19 cellular contexts compared by ENCODE assay signal in the genomic region with DNA sequence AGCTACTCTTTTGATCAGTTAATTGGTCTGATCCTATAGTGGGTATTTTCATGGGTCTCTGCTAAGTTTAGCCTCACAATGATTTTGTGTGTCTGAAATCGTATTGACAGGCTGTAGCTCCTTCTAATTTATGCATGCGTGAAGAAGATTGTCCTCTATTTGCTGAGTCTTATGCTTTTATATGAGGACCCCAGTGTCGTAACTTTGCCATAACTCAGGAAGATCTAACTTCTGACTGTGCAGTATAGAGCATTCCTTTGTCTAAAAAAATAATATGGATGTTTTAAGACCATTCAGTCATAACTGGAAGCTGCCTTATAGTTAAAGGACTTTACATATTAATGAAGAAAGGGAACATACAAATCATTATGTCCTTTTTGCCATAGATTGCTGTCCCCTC.
DNase-seq lines count a peak whose midpoint lies in the region; TF ChIP-seq lines count a peak whose summit lies in the region.
"Had no signal": no experiment of that assay in that cellular context is flagged by ENCODE, and none has a peak within 500 bp of the region (broad histone marks: within the 10 kb centered on the region; RNA-seq: fewer than 3 reads in every experiment).

No MANE protein-coding gene starts in this region.

- no peaks in the 10 kb centered on the region for H3K36me3 Mint-ChIP-seq in activated CD4-positive, alpha-beta T cell treated with anti-CD3 and anti-CD28 coated beads, Interleukin-2, amount 10 ng/mL, durations not matched to agents 24 days and 14 days (ENCODE audit: low read depth)

- no peaks in the 10 kb centered on the region for H3K27me3 Mint-ChIP-seq in activated CD4-positive, alpha-beta T cell treated with anti-CD3 and anti-CD28 coated beads, Interleukin-2, amount 10 ng/mL, durations not matched to agents 24 days and 14 days

- no peak for TF ChIP-seq CTCF in fibroblast of the aortic adventitia (IDR thresholded peaks at IDR 0.05; ENCODE audit: insufficient read depth, low read length)

- H3K4me3 Mint-ChIP-seq in activated CD4-positive, alpha-beta T cell treated with anti-CD3 and anti-CD28 coated beads, Interleukin-2, amount 10 ng/mL, durations not matched to agents 24 days and 14 days = no peak overlapping the region

- H3K9me3 Mint-ChIP-seq in activated CD4-positive, alpha-beta T cell treated with anti-CD3 and anti-CD28 coated beads, Interleukin-2, amount 10 ng/mL, durations not matched to agents 24 days and 14 days = no peaks in the 10 kb centered on the region

- DNase-seq in EL = peak; percentile 37
- DNase-seq in SK-N-MC (ENCODE audit: low read depth, low spot score) = peak; percentile 20
- peak; percentile 8 for DNase-seq in fibroblast of the aortic adventitia (ENCODE audit: low read depth)
- peak; percentile 20 for DNase-seq in skeletal muscle cell (ENCODE audit: low read depth)
- DNase-seq in NCI-H526 treated with DMSO at 0.1 percent for 48 hours (lab: John Stamatoyannopoulos, UW) = no peak
- DNase-seq in activated CD4-positive, alpha-beta T cell treated with anti-CD3 and anti-CD28 coated beads, Interleukin-2, amount 10 ng/mL, durations not matched to agents 24 days and 14 days = no peak
- no peak for DNase-seq in NCI-H446 treated with DMSO at 0.1 percent for 48 hours (lab: John Stamatoyannopoulos, UW)
- DNase-seq: BE2C; GM23248; KBM-7; NCI-H1092 treated with DMSO at 0.1 percent for 48 hours; NCI-H1436 treated with DMSO at 0.1 percent for 48 hours; NCI-H1930; NCI-H748 treated with DMSO at 0.1 percent for 48 hours; NK-92 treated with Interleukin-12 subunit alpha and Interleukin-12 subunit beta, amount 100 ng/mL, for 24 hours; Peyer's patch; SW 1271 had no signal

- intact Hi-C loops in activated CD4-positive, alpha-beta T cell treated with anti-CD3 and anti-CD28 coated beads, Interleukin-2, amount 10 ng/mL, durations not matched to agents 24 days and 14 days (cut with micrococcal nuclease) = no loop called here

- H3K9ac ChIP-seq in SK-N-MC (ENCODE audit: insufficient read length) = no peak overlapping the region

- H3K36me3 ChIP-seq in SK-N-MC (ENCODE audit: insufficient read depth, low read length) = peaks cover 7% of the 10 kb centered on the region; the same call in 1 of the 2 replicates
- H3K36me3 ChIP-seq: BE2C, HAP-1, Peyer's patch had no signal

- H3K4me3 ChIP-seq in SK-N-MC (no peak overlapping the region), fibroblast of the aortic adventitia (ENCODE audit: low read depth, low read length) (no peak overlapping the region), skeletal muscle cell (ENCODE audit: low read depth, low read length) (no peak overlapping the region)
- H3K4me3 ChIP-seq: GM23248, HAP-1, Peyer's patch had no signal

- H3K9me3 ChIP-seq in SK-N-MC (ENCODE audit: low read depth, low read length) = no peaks in the 10 kb centered on the region
- H3K9me3 ChIP-seq: BE2C, HAP-1, Peyer's patch had no signal

- peaks cover 7% of the 10 kb centered on the region for H3K4me1 Mint-ChIP-seq in activated CD4-positive, alpha-beta T cell treated with anti-CD3 and anti-CD28 coated beads, Interleukin-2, amount 10 ng/mL, durations not matched to agents 24 days and 14 days

- H3K27ac ChIP-seq in SK-N-MC = peak overlapping the region; percentile 36; the same call in 1 of the 2 replicates
- H3K27ac ChIP-seq: HL-60, Peyer's patch had no signal

- no peak overlapping the region for H3K27ac Mint-ChIP-seq in activated CD4-positive, alpha-beta T cell treated with anti-CD3 and anti-CD28 coated beads, Interleukin-2, amount 10 ng/mL, durations not matched to agents 24 days and 14 days

Comparison
In these comparisons a context has a peak if more than half of its experiments do, and no peak if none do; other contexts are left out.
1. DNase-seq: peak in EL (single experiment), SK-N-MC (single experiment), fibroblast of the aortic adventitia (single experiment) and skeletal muscle cell (single experiment); none in NCI-H526 treated with DMSO at 0.1 percent for 48 hours (single experiment), activated CD4-positive, alpha-beta T cell treated with anti-CD3 and anti-CD28 coated beads, Interleukin-2, amount 10 ng/mL, durations not matched to agents 24 days and 14 days (single experiment) and NCI-H446 treated with DMSO at 0.1 percent for 48 hours (single experiment).